ENCODE assay signal across 20 cellular contexts in genomic region chr11:71115770-71116434, GRCh38.
"Had no signal": no experiment of that assay in that cellular context is flagged by ENCODE, and none has a peak within 500 bp of the region (broad histone marks: within the 10 kb centered on the region; RNA-seq: fewer than 3 reads in every experiment).

No MANE protein-coding gene starts in this region.

- H3K27ac Mint-ChIP-seq: activated CD4-positive, alpha-beta T cell treated with anti-CD3 and anti-CD28 coated beads, Interleukin-2, amount 10 ng/mL, durations not matched to agents 24 days and 14 days; activated naive CD4-positive, alpha-beta T cell treated with anti-CD3 and anti-CD28 coated beads, Interleukin-2, amount 10 ng/mL, durations not matched to agents 7 days and 5 days; activated naive CD8-positive, alpha-beta T cell treated with anti-CD3 and anti-CD28 coated beads, Interleukin-2, amount 50 U/mL, for 24 hours; brain; immature natural killer cell; naive B cell; progenitor cell of endocrine pancreas; stimulated activated naive CD8-positive, alpha-beta T cell treated with anti-CD3 and anti-CD28 coated beads, Interleukin-15, amount 100 ng/mL, for 72 hours had no signal

- H3K4me3 Mint-ChIP-seq: activated CD4-positive, alpha-beta T cell treated with anti-CD3 and anti-CD28 coated beads, Interleukin-2, amount 10 ng/mL, durations not matched to agents 24 days and 14 days; activated naive CD4-positive, alpha-beta T cell treated with anti-CD3 and anti-CD28 coated beads, Interleukin-2, amount 10 ng/mL, durations not matched to agents 7 days and 5 days; activated naive CD8-positive, alpha-beta T cell treated with anti-CD3 and anti-CD28 coated beads, Interleukin-2, amount 50 U/mL, for 24 hours; immature natural killer cell; naive B cell; neural crest cell; stimulated activated naive CD8-positive, alpha-beta T cell treated with anti-CD3 and anti-CD28 coated beads, Interleukin-15, amount 100 ng/mL, for 72 hours had no signal

- H3K4me3 ChIP-seq: dorsolateral prefrontal cortex, mucosa of descending colon, vagina had no signal

- H3K27me3 ChIP-seq: vagina had no signal

- H3K9me3 Mint-ChIP-seq: activated CD4-positive, alpha-beta T cell treated with anti-CD3 and anti-CD28 coated beads, Interleukin-2, amount 10 ng/mL, durations not matched to agents 24 days and 14 days; activated naive CD4-positive, alpha-beta T cell treated with anti-CD3 and anti-CD28 coated beads, Interleukin-2, amount 10 ng/mL, durations not matched to agents 7 days and 5 days; activated naive CD8-positive, alpha-beta T cell treated with anti-CD3 and anti-CD28 coated beads, Interleukin-2, amount 50 U/mL, for 24 hours; immature natural killer cell; naive B cell; neural crest cell; stimulated activated naive CD8-positive, alpha-beta T cell treated with anti-CD3 and anti-CD28 coated beads, Interleukin-15, amount 100 ng/mL, for 72 hours had no signal

- H3K36me3 Mint-ChIP-seq: activated naive CD4-positive, alpha-beta T cell treated with anti-CD3 and anti-CD28 coated beads, Interleukin-2, amount 10 ng/mL, durations not matched to agents 7 days and 5 days; brain; immature natural killer cell; naive B cell had no signal

- ATAC-seq: activated naive CD8-positive, alpha-beta T cell treated with anti-CD3 and anti-CD28 coated beads, Interleukin-2, amount 50 U/mL, for 24 hours; mucosa of descending colon; stimulated activated naive CD8-positive, alpha-beta T cell treated with anti-CD3 and anti-CD28 coated beads, Interleukin-15, amount 100 ng/mL, for 72 hours had no signal

- H3K36me3 ChIP-seq: vagina had no signal

- DNase-seq: activated CD4-positive, alpha-beta T cell treated with anti-CD3 and anti-CD28 coated beads, Interleukin-2, amount 10 ng/mL, durations not matched to agents 24 days and 14 days; activated CD8-positive, alpha-beta memory T cell treated with anti-CD3 and anti-CD28 coated beads, Interleukin-2, amount 50 U/mL, for 4 hours; activated effector memory CD4-positive, alpha-beta T cell treated with Interleukin-2 at 50 U/mL for 16 hours; activated naive CD4-positive, alpha-beta T cell treated with anti-CD3 and anti-CD28 coated beads, Interleukin-2, amount 10 ng/mL, durations not matched to agents 7 days and 5 days; activated naive CD8-positive, alpha-beta T cell treated with anti-CD3 and anti-CD28 coated beads, Interleukin-2, amount 50 U/mL, for 24 hours; activated T-cell treated with anti-CD3 and anti-CD28 coated beads, Interleukin-2, amount 50 U/mL, for 48 hours; anterior cingulate cortex; caudate nucleus; dorsolateral prefrontal cortex; immature natural killer cell; mesenchymal stem cell; mucosa of descending colon; naive B cell; stimulated activated naive CD8-positive, alpha-beta T cell treated with anti-CD3 and anti-CD28 coated beads, Interleukin-15, amount 100 ng/mL, for 72 hours; T-helper 9 cell; trophoblast cell had no signal

- H3K4me1 ChIP-seq: vagina had no signal

- H3K27me3 Mint-ChIP-seq: activated CD4-positive, alpha-beta T cell treated with anti-CD3 and anti-CD28 coated beads, Interleukin-2, amount 10 ng/mL, durations not matched to agents 24 days and 14 days; progenitor cell of endocrine pancreas had no signal

- H3K9me3 ChIP-seq: mucosa of descending colon, vagina had no signal

- H3K27ac ChIP-seq: dorsolateral prefrontal cortex, vagina had no signal

- H3K4me1 Mint-ChIP-seq: activated naive CD4-positive, alpha-beta T cell treated with anti-CD3 and anti-CD28 coated beads, Interleukin-2, amount 10 ng/mL, durations not matched to agents 7 days and 5 days; activated naive CD8-positive, alpha-beta T cell treated with anti-CD3 and anti-CD28 coated beads, Interleukin-2, amount 50 U/mL, for 24 hours; immature natural killer cell; stimulated activated naive CD8-positive, alpha-beta T cell treated with anti-CD3 and anti-CD28 coated beads, Interleukin-15, amount 100 ng/mL, for 72 hours had no signal
